In genomic region chr9:87678650-87679355, GRCh38 we compare ENCODE assay signal across 8 cellular contexts. TPM values are rescaled to one million over a fixed set of nuclear protein-coding genes. Genes with fewer than 3 reads are reported as not detected.
DNase-seq lines count a peak whose midpoint lies in the region; ATAC-seq and TF ChIP-seq lines count a peak whose summit lies in the region.

No MANE protein-coding gene starts in this region.

- H3K4me3 ChIP-seq in A673 (ENCODE audit: low read depth, low read length, poor library complexity, severe bottlenecking) (no peak overlapping the region), fibroblast of the aortic adventitia (ENCODE audit: low read depth, low read length) (no peak overlapping the region), neural progenitor cell (no peak overlapping the region)

- intact Hi-C loops in A673 (cut with micrococcal nuclease; ENCODE audit: unreplicated experiment): loop anchor here (2.0 kb wide), 1 partner anchor 134 kb away; no protein-coding TSS in a partner anchor

- CTCF ChIA-PET in A673 (lab: Charles Lee): no interaction called here

- peak; percentile 84 for TF ChIP-seq CTCF in A673 (conservative IDR thresholded peaks at IDR 0.05; ENCODE audit: low read depth, low read length)
- peak; percentile 85 for TF ChIP-seq CTCF in fibroblast of the aortic adventitia (IDR thresholded peaks at IDR 0.05; ENCODE audit: insufficient read depth, low read length)
- peak; percentile 87 for TF ChIP-seq CTCF in neural progenitor cell (IDR thresholded peaks at IDR 0.05)

- no peak overlapping the region for H3K9ac ChIP-seq in neural progenitor cell

- no peaks in the 10 kb centered on the region for H3K9me3 Mint-ChIP-seq in neural progenitor cell

- H3K36me3 Mint-ChIP-seq in neural progenitor cell: peaks cover 9% of the 10 kb centered on the region

- no peaks in the 10 kb centered on the region for H3K4me1 Mint-ChIP-seq in neural progenitor cell

- H3K79me2 ChIP-seq in neural progenitor cell (ENCODE audit: low read depth): no peaks in the 10 kb centered on the region

- no peaks in the 10 kb centered on the region for H3F3A ChIP-seq in neural progenitor cell (ENCODE audit: low read depth)

- DNase-seq in A673 (ENCODE audit: low spot score) (peak; percentile 84), GM03348 (ENCODE audit: low spot score) (peak; percentile 88), NCI-H128 (lab: John Stamatoyannopoulos, UW; ENCODE audit: unreplicated experiment) (peak; percentile 41), fibroblast of the aortic adventitia (ENCODE audit: low read depth) (peak; percentile 89), neural progenitor cell (ENCODE audit: low spot score) (peak; percentile 80)
- peak; percentile 51 for DNase-seq in activated CD4-positive, alpha-beta T cell treated with anti-CD3 and anti-CD28 coated beads for 48 hours

- POLR2A ChIA-PET in A673 (lab: Charles Lee; ENCODE audit: low non-redundant PET): no interaction called here

- H3K27me3 ChIP-seq in A673 (replicated peaks; ENCODE audit: insufficient read depth, low read depth, low read length, poor library complexity) (no peaks in the 10 kb centered on the region), neural progenitor cell (no peaks in the 10 kb centered on the region)

- H3K4me3 Mint-ChIP-seq in neural progenitor cell: no peak overlapping the region

- no peak overlapping the region for H2AFZ ChIP-seq in neural progenitor cell (replicated peaks)

- no TSS peak for BruUV-seq in A673 (replicated peaks; lab: Mats Ljungman, UMichigan)

- no peak overlapping the region for H3K27ac Mint-ChIP-seq in neural progenitor cell

- ATAC-seq in HG03354 (IDR thresholded peaks at IDR 0.05; ENCODE audit: poor library complexity, severe bottlenecking, unreplicated experiment) (no peak), GM21576 (IDR thresholded peaks at IDR 0.05; ENCODE audit: unreplicated experiment) (no peak)

- H3K9me3 ChIP-seq in A673 (ENCODE audit: low read depth, low read length, poor library complexity, severe bottlenecking) (no peaks in the 10 kb centered on the region), neural progenitor cell (ENCODE audit: low read depth) (no peaks in the 10 kb centered on the region)

- H3K4me2 ChIP-seq in neural progenitor cell: no peak overlapping the region

- H3K27ac ChIP-seq in A673 (ENCODE audit: low read depth, low read length, poor library complexity, severe bottlenecking) (peak overlapping the region; percentile 19), neural progenitor cell (no peak overlapping the region)

- no peaks in the 10 kb centered on the region for H4K20me1 ChIP-seq in neural progenitor cell (ENCODE audit: low read depth)

- H3K4me1 ChIP-seq in A673 (ENCODE audit: insufficient read depth, low read length, poor library complexity, severe bottlenecking) (peaks cover 7% of the 10 kb centered on the region), neural progenitor cell (no peaks in the 10 kb centered on the region)

- H3K27me3 Mint-ChIP-seq in neural progenitor cell (ENCODE audit: insufficient read depth, low read depth): peaks cover 4% of the 10 kb centered on the region

- H3K36me3 ChIP-seq in A673 (ENCODE audit: insufficient read depth, low read length, poor library complexity, severe bottlenecking) (peaks cover 57% of the 10 kb centered on the region), neural progenitor cell (no peaks in the 10 kb centered on the region)

RNA-seq across cellular contexts. Expression of gene CTSL, which starts 47.1 kb away (rescaled TPM):
- total RNA-seq in A673 (2021): 17.0 and 21.0 TPM in 2 replicates
- total RNA-seq in fibroblast of the aortic adventitia (ENCODE audit: low replicate concordance): 510 and 513 TPM in 2 replicates
- 35.9 and 37.6 TPM in 2 replicates for total RNA-seq in neural progenitor cell (ENCODE audit: low replicate concordance)

Comparison
In these comparisons a context has a peak if more than half of its experiments do, and no peak if none do; other contexts are left out.
1. RNA of gene CTSL, which starts 47.1 kb away (total RNA-seq): 510 to 513 TPM in fibroblast of the aortic adventitia; 35.9 to 37.6 TPM in neural progenitor cell and 17.0 to 21.0 TPM in A673; every median in the first group is over 10 times any median in the second.
2. Peak in every context shown above with its lines, with median percentiles within 50 percentile points of each other: DNase-seq and CTCF ChIP-seq.